ENCODE assay signal across 8 cellular contexts in genomic region chr13:99617474-99618255, GRCh38. TPM values are rescaled to one million over a fixed set of nuclear protein-coding genes. Genes with fewer than 3 reads are reported as not detected.
DNase-seq lines count a peak whose midpoint lies in the region; ATAC-seq and TF ChIP-seq lines count a peak whose summit lies in the region.

No MANE protein-coding gene starts in this region.

- H3K4me1 ChIP-seq in body of pancreas = peaks cover 7% of the 10 kb centered on the region

- H3K27me3 ChIP-seq in body of pancreas = no peaks in the 10 kb centered on the region

- TF ChIP-seq CTCF in VCaP (conservative IDR thresholded peaks at IDR 0.05) (peak; percentile 85), body of pancreas (IDR thresholded peaks at IDR 0.05) (peak in 1 of 7 experiments; percentile 17)

- H3K27ac ChIP-seq in VCaP (0 out of 2 replicates have a peak overlapping the region, but pooled peaks have one; percentile 13), body of pancreas (no peak overlapping the region)

- intact Hi-C loops in head of caudate nucleus (cut with DNase I) = no loop called here
- intact Hi-C loops in body of pancreas (cut with DNase I) = no loop called here

- H3K4me3 ChIP-seq in skeletal muscle cell (ENCODE audit: low read depth, low read length) (no peak overlapping the region), body of pancreas (no peak overlapping the region)

- DNase-seq in activated T-cell treated with anti-CD3 and anti-CD28 coated beads, Interleukin-2, amount 50 U/mL, for 1 hour = peak; percentile 31
- DNase-seq in activated T-cell treated with anti-CD3 and anti-CD28 coated beads for 4 hours (no peak), HT1080 (ENCODE audit: low read depth) (peak; percentile 51), head of caudate nucleus (peak in 36 of 42 donors; percentile 11 to 68 (median 44)), skeletal muscle cell (ENCODE audit: low read depth) (peak; percentile 13), body of pancreas (no peak), AML-193 (lab: John Stamatoyannopoulos, UW) (no peak)

- H3K9me3 ChIP-seq in body of pancreas = no peaks in the 10 kb centered on the region

- no peaks in the 10 kb centered on the region for H3K36me3 ChIP-seq in body of pancreas (replicated peaks in 1 of 2; ENCODE audit: insufficient read depth in 1 of 2, low read depth in 2 of 2)

- WGBS in body of pancreas, 2 donors = 58 to 76% methylated on average over 11 of the region's 11 CpGs

- no peak for TF ChIP-seq POLR2A in body of pancreas (IDR thresholded peaks at IDR 0.05)

- no peak for ATAC-seq in body of pancreas

RNA-seq across cellular contexts. Expression of gene CLYBL, which starts 11.2 kb away (rescaled TPM):
- 0.70 and 0.95 TPM in 2 replicates for total RNA-seq in HT1080 (2014; rRNA removed; shearing (Covaris generic))
- 2.8 and 2.9 TPM in 2 replicates for polyA plus RNA-seq in HT1080 (2015; cell fraction: cytosol; rRNA removed)
- polyA plus RNA-seq in HT1080 (2015; cell fraction: nucleus; rRNA removed) = 3.1 and 3.7 TPM in 2 replicates
- 10 to 100 TPM in 1 of 2 donors, 1 to 10 TPM in 1; 3.9 to 17.8 TPM for total RNA-seq in body of pancreas

Comparison
In these comparisons a context has a peak if more than half of its experiments do, and no peak if none do; other contexts are left out.
1. DNase-seq: peak in activated T-cell treated with anti-CD3 and anti-CD28 coated beads, Interleukin-2, amount 50 U/mL, for 1 hour (single experiment), HT1080 (single experiment), head of caudate nucleus (36 of 42) and skeletal muscle cell (single experiment); none in activated T-cell treated with anti-CD3 and anti-CD28 coated beads for 4 hours (single experiment), body of pancreas (0 of 4) and AML-193 (0 of 2).